8 cellular contexts compared by ENCODE assay signal in genomic region chr12:49777800-49778748, GRCh38. TPM values are rescaled to one million over a fixed set of nuclear protein-coding genes. Genes with fewer than 3 reads are reported as not detected.
DNase-seq lines count a peak whose midpoint lies in the region; ATAC-seq and TF ChIP-seq lines count a peak whose summit lies in the region.

No MANE protein-coding gene starts in this region.

- DNase-seq in NCI-H1436 (lab: John Stamatoyannopoulos, UW) (peak; percentile 37), NCI-H1436 treated with DMSO at 0.1 percent for 48 hours (lab: John Stamatoyannopoulos, UW) (no peak), NCI-H2196 treated with DMSO at 0.1 percent for 48 hours (lab: John Stamatoyannopoulos, UW; ENCODE audit: unreplicated experiment) (peak; percentile 12), endothelial cell (ENCODE audit: low spot score) (peak; percentile 72), nephron progenitor cell (peak; percentile 75), stomach (peak; percentile 79)
- peak; percentile 46 to 56 for DNase-seq in activated CD8-positive, alpha-beta memory T cell treated with anti-CD3 and anti-CD28 coated beads for 4 hours (ENCODE audit: low read depth in 2 of 2)

- no peak for ATAC-seq in HG03196 (IDR thresholded peaks at IDR 0.05; ENCODE audit: unreplicated experiment)

- H3K9me3 ChIP-seq in stomach = no peaks in the 10 kb centered on the region

- peaks cover 10% of the 10 kb centered on the region for H3K4me1 Mint-ChIP-seq in endothelial cell (ENCODE audit: unreplicated experiment)
- H3K4me1 Mint-ChIP-seq in nephron progenitor cell = peaks cover 20% of the 10 kb centered on the region

- no peak for TF ChIP-seq EP300 in stomach (IDR thresholded peaks at IDR 0.05)

- intact Hi-C loops in stomach (cut with DNase I; ENCODE audit: low total_unique reads) = no loop called here

- TF ChIP-seq CTCF in endothelial cell (IDR thresholded peaks at IDR 0.05; ENCODE audit: unreplicated experiment) (peak; percentile 62), nephron progenitor cell (IDR thresholded peaks at IDR 0.05) (peak; percentile 78), stomach (IDR thresholded peaks at IDR 0.05) (peak in 5 of 7 experiments; percentile 72 to 88 (median 78))

- H3K4me3 Mint-ChIP-seq in endothelial cell (ENCODE audit: unreplicated experiment) (peak overlapping the region; percentile 38), nephron progenitor cell (no peak overlapping the region)

- no peaks in the 10 kb centered on the region for H3K36me3 ChIP-seq in stomach

- no peak overlapping the region for H3K4me3 ChIP-seq in stomach

- no peak overlapping the region for H3K27ac Mint-ChIP-seq in endothelial cell (ENCODE audit: unreplicated experiment)
- H3K27ac Mint-ChIP-seq in nephron progenitor cell = no peak overlapping the region

- WGBS in stomach, 5 donors = 47 to 55% (median 52%) methylated on average over 19 of the region's 19 CpGs

- H3K36me3 Mint-ChIP-seq in endothelial cell (ENCODE audit: low read depth, unreplicated experiment) (no peaks in the 10 kb centered on the region), nephron progenitor cell (ENCODE audit: low read depth) (no peaks in the 10 kb centered on the region)

- H3K9me3 Mint-ChIP-seq in endothelial cell (ENCODE audit: unreplicated experiment) = no peaks in the 10 kb centered on the region
- H3K9me3 Mint-ChIP-seq in nephron progenitor cell = no peaks in the 10 kb centered on the region

- H3K27ac ChIP-seq in stomach = no peak overlapping the region

- TF ChIP-seq POLR2A in stomach (IDR thresholded peaks at IDR 0.05) = no peak

- peaks cover 0 to 13% (median 0%) of the 10 kb centered on the region in 4 donors for H3K4me1 ChIP-seq in stomach

- peaks cover 13% of the 10 kb centered on the region for H3K27me3 Mint-ChIP-seq in endothelial cell (ENCODE audit: unreplicated experiment)
- H3K27me3 Mint-ChIP-seq in nephron progenitor cell (ENCODE audit: low read depth, poor library complexity) = peaks cover 42% of the 10 kb centered on the region

- no peaks in the 10 kb centered on the region for H3K27me3 ChIP-seq in stomach

RNA-seq across cellular contexts. Expression of gene TMBIM6, which starts 36.7 kb away (rescaled TPM):
- total RNA-seq in endothelial cell (ENCODE audit: unreplicated experiment) (571 TPM), stomach (100 to 1,000 TPM in 4 of 5 donors, 10 to 100 TPM in 1; 94.5 to 606 (median 420) TPM)
- polyA plus RNA-seq in stomach = 100 to 1,000 TPM in 2 of 3 donors, 10 to 100 TPM in 1; 79.6 to 207 (median 160) TPM

RNA-seq across cellular contexts. Expression of gene NCKAP5L, which starts 50.1 kb away (rescaled TPM):
- total RNA-seq in endothelial cell (ENCODE audit: unreplicated experiment) (70.9 TPM), stomach (10 to 100 TPM in 2 of 5 donors, 1 to 10 TPM in 3; 4.9 to 16.5 (median 8.3) TPM)
- polyA plus RNA-seq in stomach = 1 to 10 TPM; 3.5 to 9.7 (median 4.1) TPM
